ENCODE assay signal across 8 cellular contexts in the genomic region with DNA sequence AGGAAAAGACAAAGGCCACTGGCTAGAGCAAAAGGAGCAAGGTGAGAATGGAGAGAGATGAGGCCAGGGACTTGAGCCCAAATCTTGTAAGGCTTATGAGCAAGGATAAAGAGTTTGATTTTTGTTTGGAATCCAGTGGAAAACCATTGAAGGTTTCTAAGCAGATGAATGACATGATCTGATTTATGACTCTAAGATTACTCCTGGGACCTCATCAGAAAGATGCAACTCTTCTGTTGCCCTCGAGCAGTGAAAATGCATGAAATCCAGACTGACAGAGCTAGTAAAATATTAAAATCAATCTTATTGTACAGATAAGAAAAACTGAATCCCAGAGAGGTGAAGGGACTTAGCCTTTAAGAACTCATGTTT. TPM values are rescaled to one million over a fixed set of nuclear protein-coding genes. Genes with fewer than 3 reads are reported as not detected.
DNase-seq lines count a peak whose midpoint lies in the region; ATAC-seq, FAIRE-seq and TF ChIP-seq lines count a peak whose summit lies in the region.

No MANE protein-coding gene starts in this region.

- 11 to 18% methylated on average over 1 of the region's 1 CpG for WGBS in pancreas, 2 donors

- H3K4me3 ChIP-seq in DND-41 (ENCODE audit: low read depth in 1 of 2, low read length in 2 of 2) = peak overlapping the region; percentile 69 to 80
- H3K4me3 ChIP-seq in Panc1 (ENCODE audit: low read depth in 2 of 2, low read length in 2 of 2) = peak overlapping the region; percentile 94 to 99
- peak overlapping the region; percentile 69 for H3K4me3 ChIP-seq in epithelial cell of proximal tubule (ENCODE audit: low read depth, low read length)
- peak overlapping the region; percentile 76 to 89 (median 82) for H3K4me3 ChIP-seq in pancreas

- H3K4me1 ChIP-seq in DND-41 (ENCODE audit: insufficient read depth, low read length) (peaks cover 40% of the 10 kb centered on the region), Panc1 (ENCODE audit: control insufficient read depth, insufficient read depth, low read length) (peaks cover 13% of the 10 kb centered on the region), pancreas (peaks cover 8 to 30% (median 14%) of the 10 kb centered on the region in 3 donors)

- peaks cover 5% of the 10 kb centered on the region for H3K36me3 ChIP-seq in DND-41 (ENCODE audit: insufficient read depth, low read length)
- peaks cover 2% of the 10 kb centered on the region for H3K36me3 ChIP-seq in Panc1 (ENCODE audit: control insufficient read depth, insufficient read depth, low read length)
- H3K36me3 ChIP-seq in pancreas = no peaks in the 10 kb centered on the region

- DNase-seq in DND-41 = no peak
- DNase-seq in Panc1 (ENCODE audit: low read depth, low spot score) = no peak
- DNase-seq in epithelial cell of proximal tubule (ENCODE audit: low read depth) = no peak
- no peak for DNase-seq in pancreas
- DNase-seq in NCI-H69 (lab: John Stamatoyannopoulos, UW) = no peak

- intact Hi-C loops in Panc1 (cut with micrococcal nuclease; ENCODE audit: unreplicated experiment) = no loop called here
- intact Hi-C loops in pancreas (cut with DNase I) = no loop called here

- H4K20me1 ChIP-seq in DND-41 (ENCODE audit: insufficient read depth, low read length) = peaks cover 4% of the 10 kb centered on the region; the same call in 1 of the 2 replicates

- ATAC-seq in DND-41 (ENCODE audit: insufficient read depth, low read depth) = no peak
- ATAC-seq in Panc1 = no peak
- ATAC-seq in pancreas = no peak
- ATAC-seq in GM21576 (IDR thresholded peaks at IDR 0.05; ENCODE audit: unreplicated experiment) = no peak
- ATAC-seq in HG02870 (IDR thresholded peaks at IDR 0.05; ENCODE audit: unreplicated experiment) = no peak
- no peak for ATAC-seq in HG02798 (IDR thresholded peaks at IDR 0.05; ENCODE audit: poor library complexity, unreplicated experiment)

- H3K9ac ChIP-seq in DND-41 (ENCODE audit: low read depth, low read length) = peak overlapping the region; percentile 67

- no peak for TF ChIP-seq CTCF in DND-41 (IDR thresholded peaks at IDR 0.05; ENCODE audit: borderline replicate concordance, extremely low read depth, low read length, poor library complexity, severe bottlenecking)
- no peak for TF ChIP-seq CTCF in Panc1 (IDR thresholded peaks at IDR 0.05)
- TF ChIP-seq CTCF in epithelial cell of proximal tubule (conservative IDR thresholded peaks at IDR 0.05; ENCODE audit: low read depth, low read length) = no peak
- no peak for TF ChIP-seq CTCF in pancreas (IDR thresholded peaks at IDR 0.05)

- H2AFZ ChIP-seq in DND-41 (ENCODE audit: low read depth, low read length) = peak overlapping the region; percentile 98

- POLR2A ChIA-PET in Panc1 (lab: Charles Lee) = interaction anchor here (0.6 kb wide), 1 partner anchor 479 kb away, joined by 3 read pairs; no protein-coding TSS in a partner anchor

- in situ Hi-C loops in Panc1 (cut with HindIII; ENCODE audit: low pct_unique_long_range_greater_than_20kb, low sequenced_read_pairs) = no loop called here

- no TSS peak for BruUV-seq in Panc1 (replicated peaks; lab: Mats Ljungman, UMichigan)

- no peak for FAIRE-seq in pancreas (lab: Jason Lieb, UNC)

- H3K79me2 ChIP-seq in DND-41 (ENCODE audit: insufficient read depth, low read length) = peaks cover 65% of the 10 kb centered on the region

- CTCF ChIA-PET in Panc1 (lab: Charles Lee) = interaction anchor here (0.6 kb wide), 1 partner anchor 52 kb away, joined by 3 read pairs; no protein-coding TSS in a partner anchor

- peak overlapping the region; percentile 70 for H3K4me2 ChIP-seq in DND-41 (ENCODE audit: insufficient read depth, low read length)

- H3K9me3 ChIP-seq in DND-41 (ENCODE audit: insufficient read depth, low read length, severe bottlenecking) (no peaks in the 10 kb centered on the region), Panc1 (ENCODE audit: control insufficient read depth, insufficient read depth, low read depth, low read length) (no peaks in the 10 kb centered on the region), pancreas (no peaks in the 10 kb centered on the region)

- H3K27ac ChIP-seq in DND-41 (ENCODE audit: low read length) = peak overlapping the region; percentile 83
- H3K27ac ChIP-seq in Panc1 (ENCODE audit: low read length) = peak overlapping the region; percentile 98
- H3K27ac ChIP-seq in pancreas = peak overlapping the region in 2 of 4 donors; percentile 77 to 81

- H3K27me3 ChIP-seq in DND-41 (ENCODE audit: insufficient read depth, low read length, poor library complexity) = no peaks in the 10 kb centered on the region
- no peaks in the 10 kb centered on the region for H3K27me3 ChIP-seq in Panc1 (ENCODE audit: control insufficient read depth, insufficient read depth, low read length)
- H3K27me3 ChIP-seq in pancreas = no peaks in the 10 kb centered on the region

RNA-seq across cellular contexts. Expression of a gene that starts 0.7 kb away (rescaled TPM):
- total RNA-seq in Panc1 (2021; ENCODE audit: unreplicated experiment) (24.2 TPM), epithelial cell of proximal tubule (13.9 and 35.3 TPM in 2 replicates), pancreas (10 to 100 TPM in 3 of 6 donors, 1 to 10 TPM in 3; 7.6 to 16.3 (median 9.6) TPM)
- polyA plus RNA-seq in Panc1 (2012; ENCODE audit: insufficient read length) = 11.6 TPM
- polyA plus RNA-seq in pancreas = 1 to 10 TPM in 1 of 2 donors, under 1 TPM in 1; 0.99 to 4.3 TPM

RNA-seq across cellular contexts. Expression of a gene that starts 0.7 kb away (rescaled TPM):
- total RNA-seq in Panc1 (2021; ENCODE audit: unreplicated experiment) (20.7 TPM), epithelial cell of proximal tubule (5.5 and 13.1 TPM in 2 replicates), pancreas (10 to 100 TPM; 16.1 to 37.2 (median 25.2) TPM)
- polyA plus RNA-seq in Panc1 (2012; ENCODE audit: insufficient read length) = 11.4 TPM
- polyA plus RNA-seq in pancreas = 1 to 10 TPM; 7.2 to 7.8 TPM
